ENCODE assay signal across 28 cellular contexts in genomic region chr7:156655983-156656382, GRCh38. TPM values are rescaled to one million over a fixed set of nuclear protein-coding genes. Genes with fewer than 3 reads are reported as not detected.
"Had no signal": no experiment of that assay in that cellular context is flagged by ENCODE, and none has a peak within 500 bp of the region (broad histone marks: within the 10 kb centered on the region; RNA-seq: fewer than 3 reads in every experiment).

No MANE protein-coding gene starts in this region.

- H3K27me3 ChIP-seq: ovary, right lobe of liver, thyroid gland, upper lobe of left lung, vagina had no signal

- H3K36me3 Mint-ChIP-seq: naive thymus-derived CD8-positive, alpha-beta T cell; natural killer cell treated with Interleukin-12 subunit alpha and Interleukin-12 subunit beta and Interleukin-15 and Interleukin-18, amount 100 ng/mL, for 72 hours had no signal

- H3K4me1 ChIP-seq: parathyroid adenoma, psoas muscle, right lobe of liver, sigmoid colon, thyroid gland, tibial nerve, upper lobe of left lung, vagina had no signal

- DNase-seq: naive thymus-derived CD8-positive, alpha-beta T cell; nephron progenitor cell; occipital lobe; ovary; posterior cingulate gyrus; psoas muscle; right cardiac atrium; right lobe of liver; sigmoid colon; small intestine; stimulated activated CD4-positive, alpha-beta T cell treated with anti-CD3 and anti-CD28 coated beads, Interleukin-15, amount 100 ng/mL, for 24 hours; stimulated activated CD4-positive, alpha-beta T cell treated with anti-CD3 and anti-CD28 coated beads, Interleukin-2, amount 100 ng/mL, for 24 hours; stimulated activated CD4-positive, alpha-beta T cell treated with anti-CD3 and anti-CD28 coated beads, Interleukin-2, amount 100 ng/mL, for 48 hours; stimulated activated CD4-positive, alpha-beta T cell treated with anti-CD3 and anti-CD28 coated beads, Interleukin-4, amount 100 ng/mL, for 24 hours; stimulated activated naive B cell treated with anti-CD40 and anti-IgM and Interleukin-4, amounts not matched to agents 10 μg/mL and 1 μg/mL and 100 μg/mL, for 72 hours; stomach; thyroid gland; trophoblast cell had no signal

- H3K4me3 Mint-ChIP-seq: naive thymus-derived CD8-positive, alpha-beta T cell; natural killer cell treated with Interleukin-12 subunit alpha and Interleukin-12 subunit beta and Interleukin-15 and Interleukin-18, amount 100 ng/mL, for 72 hours; nephron progenitor cell; neural crest cell; stimulated activated effector memory CD8-positive, alpha-beta T cell treated with anti-CD3 and anti-CD28 coated beads, Interleukin-12 subunit alpha, Interleukin-12 subunit beta, amount 100 ng/mL, for 72 hours; stimulated activated naive B cell treated with anti-CD40 and anti-IgM and Interleukin-4, amounts not matched to agents 10 μg/mL and 1 μg/mL and 100 μg/mL, for 72 hours; stimulated activated naive CD8-positive, alpha-beta T cell treated with anti-CD3 and anti-CD28 coated beads, Interleukin-15, Interleukin-2, amounts not matched to agents 100 ng/mL and 50 ng/mL, for 24 hours had no signal

- H3K27ac ChIP-seq: ovary, parathyroid adenoma, psoas muscle, right lobe of liver, sigmoid colon, thoracic aorta, thyroid gland, tibial nerve, upper lobe of left lung, vagina had no signal

- FAIRE-seq: small intestine, urothelium cell line had no signal

- ATAC-seq: naive thymus-derived CD8-positive, alpha-beta T cell; natural killer cell treated with Interleukin-12 subunit alpha and Interleukin-12 subunit beta and Interleukin-15 and Interleukin-18, amount 100 ng/mL, for 72 hours; psoas muscle; right cardiac atrium; stimulated activated effector memory CD8-positive, alpha-beta T cell treated with anti-CD3 and anti-CD28 coated beads, Interleukin-12 subunit alpha, Interleukin-12 subunit beta, amount 100 ng/mL, for 72 hours had no signal

- H2AFZ ChIP-seq: parathyroid adenoma had no signal

- H3K36me3 ChIP-seq: ovary, right lobe of liver, sigmoid colon, stomach, thoracic aorta, thyroid gland, tibial nerve, upper lobe of left lung, vagina had no signal

- H3K9me3 ChIP-seq: ovary, psoas muscle, right lobe of liver, sigmoid colon, stomach, thoracic aorta, thyroid gland, tibial nerve, upper lobe of left lung, vagina had no signal

- H3K27ac Mint-ChIP-seq: naive thymus-derived CD8-positive, alpha-beta T cell; natural killer cell treated with Interleukin-12 subunit alpha and Interleukin-12 subunit beta and Interleukin-15 and Interleukin-18, amount 100 ng/mL, for 72 hours; nephron progenitor cell; stimulated activated effector memory CD8-positive, alpha-beta T cell treated with anti-CD3 and anti-CD28 coated beads, Interleukin-12 subunit alpha, Interleukin-12 subunit beta, amount 100 ng/mL, for 72 hours; stimulated activated naive B cell treated with anti-CD40 and anti-IgM and Interleukin-4, amounts not matched to agents 10 μg/mL and 1 μg/mL and 100 μg/mL, for 72 hours; stimulated activated naive CD8-positive, alpha-beta T cell treated with anti-CD3 and anti-CD28 coated beads, Interleukin-15, Interleukin-2, amounts not matched to agents 100 ng/mL and 50 ng/mL, for 24 hours had no signal

- H3K4me3 ChIP-seq: ovary, psoas muscle, right lobe of liver, sigmoid colon, stomach, thoracic aorta, thyroid gland, tibial nerve, upper lobe of left lung, vagina had no signal

- H3K4me1 Mint-ChIP-seq: stimulated activated naive B cell treated with anti-CD40 and anti-IgM and Interleukin-4, amounts not matched to agents 10 μg/mL and 1 μg/mL and 100 μg/mL, for 72 hours had no signal

- H3K9ac ChIP-seq: parathyroid adenoma had no signal

- H3K79me2 ChIP-seq: parathyroid adenoma had no signal

- H3K9me3 Mint-ChIP-seq: naive thymus-derived CD8-positive, alpha-beta T cell; natural killer cell treated with Interleukin-12 subunit alpha and Interleukin-12 subunit beta and Interleukin-15 and Interleukin-18, amount 100 ng/mL, for 72 hours; stimulated activated effector memory CD8-positive, alpha-beta T cell treated with anti-CD3 and anti-CD28 coated beads, Interleukin-12 subunit alpha, Interleukin-12 subunit beta, amount 100 ng/mL, for 72 hours; stimulated activated naive B cell treated with anti-CD40 and anti-IgM and Interleukin-4, amounts not matched to agents 10 μg/mL and 1 μg/mL and 100 μg/mL, for 72 hours; stimulated activated naive CD8-positive, alpha-beta T cell treated with anti-CD3 and anti-CD28 coated beads, Interleukin-15, Interleukin-2, amounts not matched to agents 100 ng/mL and 50 ng/mL, for 24 hours had no signal

RNA-seq across cellular contexts. Expression of gene RNF32, which starts 15.4 kb away (rescaled TPM):
- total RNA-seq: natural killer cell treated with Interleukin-12 subunit alpha and Interleukin-12 subunit beta and Interleukin-15 and Interleukin-18, amount 100 ng/mL, for 72 hours; thoracic aorta; vagina had no signal
